Comparison of ENCODE assay signal across 8 cellular contexts in the genomic region with DNA sequence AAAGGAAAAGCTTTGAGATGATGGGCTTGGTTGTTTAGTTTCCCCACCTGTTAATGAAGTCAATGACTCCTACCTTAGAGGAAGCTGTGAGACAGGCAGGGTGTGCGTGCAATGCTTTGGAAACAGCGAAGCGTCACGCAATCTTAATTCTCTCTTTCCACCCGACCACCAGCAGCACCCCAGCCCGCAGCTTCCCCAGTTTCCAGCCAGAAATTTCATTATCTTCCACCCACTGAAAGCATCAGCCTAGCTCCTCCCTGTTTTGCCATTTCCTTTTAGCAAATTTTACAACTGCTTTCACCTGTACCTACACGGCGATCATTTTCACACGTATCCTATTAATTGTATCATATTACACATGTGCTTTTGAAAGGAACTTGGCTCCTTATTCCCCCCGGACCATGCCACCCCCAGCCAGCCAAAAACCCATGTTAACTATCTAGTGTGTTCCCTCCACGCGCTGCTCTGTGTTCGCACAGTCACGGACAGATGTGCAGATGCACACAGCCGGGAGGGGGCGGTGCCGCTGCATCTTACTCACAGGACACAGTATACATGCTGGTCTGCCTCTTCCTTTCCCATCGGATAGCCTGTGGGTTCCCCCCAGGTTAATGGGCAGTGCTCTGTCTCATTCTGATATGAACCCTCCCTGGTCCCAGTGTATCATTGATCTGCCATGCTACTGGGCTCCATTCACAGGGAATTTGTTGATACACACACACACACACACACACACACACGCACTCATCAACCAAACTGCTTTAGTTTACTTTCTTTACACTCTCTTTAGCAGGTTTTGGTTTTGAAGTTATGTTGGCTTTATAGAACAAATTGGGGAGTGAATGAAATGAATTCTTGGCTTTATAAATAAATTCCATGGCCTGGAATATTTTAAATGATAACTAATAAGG. TPM values are rescaled to one million over a fixed set of nuclear protein-coding genes. Genes with fewer than 3 reads are reported as not detected.
A peak's percentile ranks its signal among the peaks of the same experiment; 100 is the strongest.
DNase-seq lines count a peak whose midpoint lies in the region; ATAC-seq, FAIRE-seq and TF ChIP-seq lines count a peak whose summit lies in the region.

No MANE protein-coding gene starts in this region.

- TF ChIP-seq CTCF in GM20000 (IDR thresholded peaks at IDR 0.05; ENCODE audit: extremely low read depth, missing control alignments) (peak; percentile 25), RWPE2 (IDR thresholded peaks at IDR 0.05; ENCODE audit: poor library complexity, severe bottlenecking) (peak; percentile 86), heart left ventricle (IDR thresholded peaks at IDR 0.05) (peak in 10 of 12 donors; percentile 8 to 53 (median 32))

- H3K9me3 ChIP-seq in RWPE2 (ENCODE audit: severe bottlenecking) (no peaks in the 10 kb centered on the region), heart left ventricle (peaks cover 0 to 10% (median 0%) of the 10 kb centered on the region in 12 donors), small intestine (ENCODE audit: control insufficient read depth, low read depth) (no peaks in the 10 kb centered on the region)

- FAIRE-seq in small intestine (lab: Jason Lieb, UNC), result no peak

- ATAC-seq in RWPE2 (ENCODE audit: low read depth) (peak; percentile 99), heart left ventricle (peak in 3 of 4 donors; percentile 74 to 89 (median 81)), HG03460 (IDR thresholded peaks at IDR 0.05; ENCODE audit: unreplicated experiment) (no peak)

- H3K27ac ChIP-seq in RWPE2 (ENCODE audit: poor library complexity, severe bottlenecking), result no peak overlapping the region
- no peak overlapping the region for H3K27ac ChIP-seq in heart left ventricle
- H3K27ac ChIP-seq in small intestine (ENCODE audit: low read depth in 1 of 2, low read length in 1 of 2), result no peak overlapping the region

- no peak for TF ChIP-seq POLR2A in heart left ventricle (IDR thresholded peaks at IDR 0.05)

- H3K4me1 ChIP-seq in RWPE2 (ENCODE audit: insufficient read depth, poor library complexity, severe bottlenecking) (no peaks in the 10 kb centered on the region), heart left ventricle (peaks cover 0 to 14% (median 0%) of the 10 kb centered on the region in 12 donors), small intestine (ENCODE audit: control insufficient read depth in 2 of 2, insufficient read depth in 1 of 2, low read depth in 1 of 2, low read length in 1 of 2) (no peaks in the 10 kb centered on the region)

- intact Hi-C loops in heart left ventricle (cut with DNase I), result no loop called here

- 56 to 70% (median 65%) methylated on average over 19 of the region's 19 CpGs for WGBS in heart left ventricle, 4 donors
- WGBS in small intestine, 3 donors, result 36 to 55% (median 38%) methylated on average over 19 of the region's 19 CpGs

- no peaks in the 10 kb centered on the region for H3K36me3 ChIP-seq in RWPE2 (ENCODE audit: low read depth)
- no peaks in the 10 kb centered on the region for H3K36me3 ChIP-seq in heart left ventricle
- H3K36me3 ChIP-seq in small intestine (ENCODE audit: control insufficient read depth in 2 of 2, insufficient read depth in 2 of 2, low read length in 2 of 2), result no peaks in the 10 kb centered on the region

- no peak overlapping the region for H3K4me3 ChIP-seq in RWPE2 (ENCODE audit: severe bottlenecking)
- H3K4me3 ChIP-seq in heart left ventricle, result no peak overlapping the region
- no peak overlapping the region for H3K4me3 ChIP-seq in small intestine (ENCODE audit: low read depth in 1 of 2, low read length in 2 of 2)

- DNase-seq in CD1c-positive myeloid dendritic cell (ENCODE audit: extremely low spot score) (peak; percentile 54), GM20000 (ENCODE audit: low spot score) (no peak), Kasumi-1 (lab: John Stamatoyannopoulos, UW) (peak; percentile 77 to 88), RWPE2 (ENCODE audit: low spot score) (peak; percentile 88), heart left ventricle (peak in 1 of 5 donors; percentile 38), small intestine (peak; percentile 66)
- DNase-seq in activated effector memory CD4-positive, alpha-beta T cell treated with Interleukin-2 at 50 U/mL for 16 hours, result peak; percentile 28

- no peaks in the 10 kb centered on the region for H3K27me3 ChIP-seq in RWPE2 (ENCODE audit: insufficient read depth, poor library complexity, severe bottlenecking)
- H3K27me3 ChIP-seq in heart left ventricle, result peaks cover 0 to 5% (median 0%) of the 10 kb centered on the region in 9 donors
- no peaks in the 10 kb centered on the region for H3K27me3 ChIP-seq in small intestine (ENCODE audit: control insufficient read depth in 2 of 2, insufficient read depth in 2 of 2, low read length in 2 of 2)

RNA-seq across cellular contexts. Expression of a gene that starts 22.4 kb away (rescaled TPM):
- total RNA-seq in heart left ventricle, result under 1 TPM in 2 of 9 donors, not detected in 7; 0.12 to 0.44 TPM
- polyA plus RNA-seq in heart left ventricle (under 1 TPM in 1 of 2 donors, not detected in 1; 0.06 TPM), small intestine (under 1 TPM in 1 of 3 donors, not detected in 2; 0.24 TPM)

Comparison
In these comparisons a context has a peak if more than half of its experiments do, and no peak if none do; other contexts are left out.
1. CTCF ChIP-seq: peak in every context shown above with its lines; median percentile 86 in RWPE2; 32 in heart left ventricle; 25 in GM20000.